In genomic region chr17:17971431-17972125, GRCh38 we compare ENCODE assay signal across 8 cellular contexts. TPM values are rescaled to one million over a fixed set of nuclear protein-coding genes. Genes with fewer than 3 reads are reported as not detected.
A peak's percentile ranks its signal among the peaks of the same experiment; 100 is the strongest.
DNase-seq lines count a peak whose midpoint lies in the region; ATAC-seq, FAIRE-seq and TF ChIP-seq lines count a peak whose summit lies in the region.

No MANE protein-coding gene starts in this region.

- no peaks in the 10 kb centered on the region for H3K36me3 ChIP-seq in right atrium auricular region

- H3K9me3 Mint-ChIP-seq in activated naive CD8-positive, alpha-beta T cell treated with anti-CD3 and anti-CD28 coated beads, Interleukin-2, amount 50 U/mL, for 24 hours, result no peaks in the 10 kb centered on the region

- no peaks in the 10 kb centered on the region for H3K9me3 ChIP-seq in right atrium auricular region

- no peaks in the 10 kb centered on the region for H3K27me3 Mint-ChIP-seq in activated naive CD8-positive, alpha-beta T cell treated with anti-CD3 and anti-CD28 coated beads, Interleukin-2, amount 50 U/mL, for 24 hours

- H3K27me3 ChIP-seq in right atrium auricular region, result no peaks in the 10 kb centered on the region

- peak overlapping the region; percentile 77 for H3K4me3 Mint-ChIP-seq in activated naive CD8-positive, alpha-beta T cell treated with anti-CD3 and anti-CD28 coated beads, Interleukin-2, amount 50 U/mL, for 24 hours

- no peaks in the 10 kb centered on the region for H3K36me3 Mint-ChIP-seq in activated naive CD8-positive, alpha-beta T cell treated with anti-CD3 and anti-CD28 coated beads, Interleukin-2, amount 50 U/mL, for 24 hours (ENCODE audit: low read depth)

- H3K4me3 ChIP-seq in Jurkat, Clone E6-1 (ENCODE audit: low read length), result peak overlapping the region; percentile 64
- peak overlapping the region; percentile 90 to 93 for H3K4me3 ChIP-seq in right atrium auricular region

- intact Hi-C loops in sciatic nerve (cut with DNase I), result no loop called here

- peaks cover 0 to 56% of the 10 kb centered on the region in 2 donors for H3K4me1 ChIP-seq in right atrium auricular region

- H3K4me1 Mint-ChIP-seq in activated naive CD8-positive, alpha-beta T cell treated with anti-CD3 and anti-CD28 coated beads, Interleukin-2, amount 50 U/mL, for 24 hours, result peaks cover 40% of the 10 kb centered on the region

- no peak for ATAC-seq in activated naive CD8-positive, alpha-beta T cell treated with anti-CD3 and anti-CD28 coated beads, Interleukin-2, amount 50 U/mL, for 24 hours
- ATAC-seq in sciatic nerve, result no peak

- TF ChIP-seq POLR2A in GM12891 (IDR thresholded peaks at IDR 0.05; ENCODE audit: low read depth, low read length), result no peak

- DNase-seq in Ammon's horn (ENCODE audit: low spot score) (peak; percentile 45), right atrium auricular region (ENCODE audit: low spot score) (peak; percentile 63), sciatic nerve (ENCODE audit: low spot score) (peak; percentile 77), GM12891 (ENCODE audit: insufficient read length, low spot score) (no peak), NCI-H2081 (lab: John Stamatoyannopoulos, UW) (no peak), NK-92 (lab: John Stamatoyannopoulos, UW; ENCODE audit: unreplicated experiment) (no peak)
- DNase-seq in Jurkat, Clone E6-1 (ENCODE audit: low read depth, low spot score), result no peak
- DNase-seq in activated naive CD8-positive, alpha-beta T cell treated with anti-CD3 and anti-CD28 coated beads, Interleukin-2, amount 50 U/mL, for 24 hours, result peak; percentile 25

- no peak for FAIRE-seq in GM12891 (lab: Jason Lieb, UNC)

- peak overlapping the region; percentile 89 to 93 for H3K27ac ChIP-seq in right atrium auricular region

- no peak overlapping the region for H3K27ac Mint-ChIP-seq in activated naive CD8-positive, alpha-beta T cell treated with anti-CD3 and anti-CD28 coated beads, Interleukin-2, amount 50 U/mL, for 24 hours

- TF ChIP-seq CTCF in right atrium auricular region (IDR thresholded peaks at IDR 0.05), result no peak

TF ChIP-seq in GM12891, 5 proteins besides CTCF, POLR2A, EP300 and RAD21:
- TF ChIP-seq PAX5 (IDR thresholded peaks at IDR 0.05; ENCODE audit: insufficient read depth, low read length, severe bottlenecking) (no peak), POU2F2 (IDR thresholded peaks at IDR 0.05; ENCODE audit: low read depth, low read length) (no peak), SPI1 (IDR thresholded peaks at IDR 0.05; ENCODE audit: low read depth, low read length) (no peak), TAF1 (IDR thresholded peaks at IDR 0.05; ENCODE audit: low read depth, low read length) (no peak), POLR2AphosphoS5 (IDR thresholded peaks at IDR 0.05; ENCODE audit: low read depth, low read length) (no peak)

RNA-seq across cellular contexts. Expression of gene TOM1L2, which starts 0.6 kb away (rescaled TPM):
- polyA plus RNA-seq in Jurkat, Clone E6-1 (2012; ENCODE audit: insufficient read depth, insufficient read length), result 9.6 TPM
- 100 to 1,000 TPM; 186 to 347 TPM for total RNA-seq in right atrium auricular region
- total RNA-seq in sciatic nerve, result 144 TPM
- 7.3 TPM for polyA plus RNA-seq in GM12891 (2012; ENCODE audit: low read depth, missing spikeins)

RNA-seq across cellular contexts. Expression of gene DRC3, which starts 1.1 kb away (rescaled TPM):
- 3.4 TPM for polyA plus RNA-seq in Jurkat, Clone E6-1 (2012; ENCODE audit: insufficient read depth, insufficient read length)
- total RNA-seq in right atrium auricular region, result 1 to 10 TPM in 1 of 2 donors, under 1 TPM in 1; 0.94 to 1.7 TPM
- total RNA-seq in sciatic nerve, result 5.8 TPM
- polyA plus RNA-seq in GM12891 (2012; ENCODE audit: low read depth, missing spikeins), result 0.62 TPM

Comparison
In these comparisons a context has a peak if more than half of its experiments do, and no peak if none do; other contexts are left out.
1. DNase-seq: peak in Ammon's horn (single experiment), activated naive CD8-positive, alpha-beta T cell treated with anti-CD3 and anti-CD28 coated beads, Interleukin-2, amount 50 U/mL, for 24 hours (single experiment), right atrium auricular region (single experiment) and sciatic nerve (single experiment); none in Jurkat, Clone E6-1 (single experiment), GM12891 (single experiment), NCI-H2081 (0 of 2) and NK-92 (single experiment).